18 cellular contexts compared by ENCODE assay signal in genomic region chr10:7311256-7312178, GRCh38.
DNase-seq lines count a peak whose midpoint lies in the region; FAIRE-seq and TF ChIP-seq lines count a peak whose summit lies in the region.
"Had no signal": no experiment of that assay in that cellular context is flagged by ENCODE, and none has a peak within 500 bp of the region (broad histone marks: within the 10 kb centered on the region; RNA-seq: fewer than 3 reads in every experiment).

No MANE protein-coding gene starts in this region.

- TF ChIP-seq CTCF in epithelial cell of esophagus (IDR thresholded peaks at IDR 0.05; ENCODE audit: insufficient read depth, low read depth, low read length, missing control alignments), result no peak

- in situ Hi-C loops in KBM-7 (cut with MboI; ENCODE audit: low pct_unique_long_range_greater_than_20kb, low sequenced_read_pairs), result no loop called here

- FAIRE-seq in GM12891 (lab: Jason Lieb, UNC), result no peak

- no peak overlapping the region for H3K4me3 ChIP-seq in epithelial cell of esophagus (ENCODE audit: low read length)
- H3K4me3 ChIP-seq: BLaER1 treated with 17β-estradiol and CSF1 and Interleukin-3, amounts not matched to agents 10 nM and 100 nM; heart right ventricle; mucosa of descending colon; thyroid gland had no signal

- POLR2A ChIA-PET in HEK293T (lab: Yijun Ruan, JAX), result interaction anchor here (1.1 to 1.6 kb wide), 3 partner anchors 10 to 97 kb away, joined by 3 to 11 read pairs (median 3); no protein-coding TSS in a partner anchor

- DNase-seq in HEK293T (ENCODE audit: extremely low spot score) (peak; percentile 76), NCI-H82 treated with DMSO at 0.1 percent for 48 hours (lab: John Stamatoyannopoulos, UW; ENCODE audit: unreplicated experiment) (peak; percentile 16), epithelial cell of esophagus (ENCODE audit: low read depth) (peak; percentile 6), renal cortical epithelial cell (ENCODE audit: low read depth) (peak; percentile 58), KBM-7 (no peak), NCI-H510A (lab: John Stamatoyannopoulos, UW) (no peak), GM12891 (ENCODE audit: insufficient read length, low spot score) (no peak)
- DNase-seq: activated CD4-positive, alpha-beta T cell treated with anti-CD3 and anti-CD28 coated beads for 1 hour; activated CD8-positive, alpha-beta memory T cell treated with anti-CD3 and anti-CD28 coated beads, Interleukin-2, amount 10 ng/mL, durations not matched to agents 7 days and 5 days; activated gamma-delta T cell; cortex of kidney; heart right ventricle; islet precursor cell; mucosa of descending colon; NCI-H2081 treated with DMSO at 0.1 percent for 48 hours; NCI-H774; thyroid gland had no signal

- CTCF ChIA-PET in HEK293T (lab: Yijun Ruan, JAX), result interaction anchor here (0.6 to 0.8 kb wide), 2 partner anchors 129 to 133 kb away, joined by 3 read pairs; no protein-coding TSS in a partner anchor

- TF ChIP-seq POLR2A in GM12891 (IDR thresholded peaks at IDR 0.05; ENCODE audit: low read depth, low read length), result no peak

TF ChIP-seq in HEK293T, 16 proteins besides CTCF, POLR2A, EP300 and RAD21:
- no peak for TF ChIP-seq NFRKB (IDR thresholded peaks at IDR 0.05)
- TF ChIP-seq ELF4 (IDR thresholded peaks at IDR 0.05), result no peak
- peak; percentile 99 for TF ChIP-seq ARNT (IDR thresholded peaks at IDR 0.05)
- TF ChIP-seq FOXM1 (IDR thresholded peaks at IDR 0.05; ENCODE audit: borderline replicate concordance), result 0 out of 2 replicates have a peak, but pooled peaks have one; percentile 5
- peak; percentile 98 for TF ChIP-seq PKNOX1 (IDR thresholded peaks at IDR 0.05)
- peak; percentile 37; the same call in 1 of the 2 replicates for TF ChIP-seq ZNF384 (IDR thresholded peaks at IDR 0.05)
- TF ChIP-seq FOXK2 (IDR thresholded peaks at IDR 0.05), result peak; percentile 93
- peak; percentile 99 for TF ChIP-seq CTBP1 (IDR thresholded peaks at IDR 0.05; ENCODE audit: borderline replicate concordance)
- TF ChIP-seq HDGF (IDR thresholded peaks at IDR 0.05; ENCODE audit: borderline replicate concordance), result no peak
- peak; percentile 97 for TF ChIP-seq FOXA1 (IDR thresholded peaks at IDR 0.05)
- peak; percentile 93 for TF ChIP-seq LEF1 (IDR thresholded peaks at IDR 0.05; ENCODE audit: borderline replicate concordance)
- TF ChIP-seq BHLHE40 (IDR thresholded peaks at IDR 0.05; ENCODE audit: borderline replicate concordance), result peak; percentile 38; the same call in 1 of the 2 replicates

TF ChIP-seq in GM12891, 5 proteins besides CTCF, POLR2A, EP300 and RAD21:
- TF ChIP-seq POU2F2 (IDR thresholded peaks at IDR 0.05; ENCODE audit: low read depth, low read length) (no peak), PAX5 (IDR thresholded peaks at IDR 0.05; ENCODE audit: insufficient read depth, low read length, severe bottlenecking) (no peak), POLR2AphosphoS5 (IDR thresholded peaks at IDR 0.05; ENCODE audit: low read depth, low read length) (no peak), TAF1 (IDR thresholded peaks at IDR 0.05; ENCODE audit: low read depth, low read length) (no peak), SPI1 (IDR thresholded peaks at IDR 0.05; ENCODE audit: low read depth, low read length) (no peak)

Comparison
In these comparisons a context has a peak if more than half of its experiments do, and no peak if none do; other contexts are left out.
1. DNase-seq: peak in HEK293T (single experiment), NCI-H82 treated with DMSO at 0.1 percent for 48 hours (single experiment), epithelial cell of esophagus (single experiment) and renal cortical epithelial cell (single experiment); none in KBM-7 (single experiment), NCI-H510A (single experiment) and GM12891 (single experiment).